In the genomic region with DNA sequence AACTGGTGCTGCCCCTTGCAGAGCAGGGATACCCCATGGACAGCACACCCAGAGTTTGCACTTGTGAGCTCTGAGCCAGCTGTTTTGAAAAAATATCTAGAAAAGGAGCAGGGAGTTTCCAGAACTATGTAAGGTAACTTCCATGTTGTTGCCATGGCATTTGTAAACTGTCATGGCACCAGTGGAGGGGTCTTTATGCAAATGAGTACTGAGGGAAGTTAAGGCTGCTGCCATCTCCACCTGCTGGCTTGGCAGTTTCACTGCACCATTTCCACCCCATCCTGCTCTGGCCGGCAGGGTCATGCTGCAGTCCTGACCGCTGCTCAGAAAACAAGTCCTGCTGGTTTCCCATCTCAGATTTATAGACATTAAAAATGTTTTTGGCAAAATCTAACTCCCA, we compare ENCODE assay signal across 11 cellular contexts. TPM values are rescaled to one million over a fixed set of nuclear protein-coding genes. Genes with fewer than 3 reads are reported as not detected.
DNase-seq lines count a peak whose midpoint lies in the region; TF ChIP-seq lines count a peak whose summit lies in the region.
"Had no signal": no experiment of that assay in that cellular context is flagged by ENCODE, and none has a peak within 500 bp of the region (broad histone marks: within the 10 kb centered on the region; RNA-seq: fewer than 3 reads in every experiment).

No MANE protein-coding gene starts in this region.

- DNase-seq in HAP-1 (ENCODE audit: low spot score in 2 of 2), result peak; percentile 16 to 26
- peak; percentile 59 for DNase-seq in SK-MEL-5 (ENCODE audit: low read depth, low spot score)
- peak; percentile 47 for DNase-seq in left kidney (ENCODE audit: low read depth, low spot score)
- no peak for DNase-seq in midbrain (lab: John Stamatoyannopoulos, UW)
- no peak for DNase-seq in NCI-H69 (lab: John Stamatoyannopoulos, UW)
- no peak for DNase-seq in glomerular visceral epithelial cell (ENCODE audit: extremely low spot score)
- no peak for DNase-seq in NCI-H1092 (lab: John Stamatoyannopoulos, UW)
- DNase-seq: GOT3; stimulated activated CD4-positive, alpha-beta T cell treated with anti-CD3 and anti-CD28 coated beads, Interleukin-12 subunit alpha, Interleukin-12 subunit beta, amount 100 ng/mL, for 4 hours; stomach had no signal

- H3K27me3 ChIP-seq in HAP-1 (ENCODE audit: low read depth), result no peaks in the 10 kb centered on the region
- H3K27me3 ChIP-seq: stomach had no signal

- no peaks in the 10 kb centered on the region for H3K4me1 ChIP-seq in HAP-1
- H3K4me1 ChIP-seq: stomach had no signal

- no peak overlapping the region for H3K4me3 ChIP-seq in HAP-1
- H3K4me3 ChIP-seq: stomach had no signal

- in situ Hi-C loops in HAP-1 (cut with MboI; ENCODE audit: low sequenced_read_pairs), result no loop called here
- in situ Hi-C loops in SK-MEL-5 (cut with HindIII; ENCODE audit: low pct_unique_long_range_greater_than_20kb, low sequenced_read_pairs), result no loop called here

- peak; percentile 38 for TF ChIP-seq CTCF in GM12872 (IDR thresholded peaks at IDR 0.05; ENCODE audit: insufficient read depth, low read depth, low read length)

- H3K36me3 ChIP-seq in HAP-1 (replicated peaks), result no peaks in the 10 kb centered on the region
- H3K36me3 ChIP-seq: stomach had no signal

- no peaks in the 10 kb centered on the region for H3K9me3 ChIP-seq in HAP-1

RNA-seq across cellular contexts. Expression of gene SNTG2, which starts 52.3 kb away (rescaled TPM):
- total RNA-seq in SK-MEL-5 (2014; rRNA removed; shearing (Covaris generic)), result not detected in 2 replicates
- not detected in 2 replicates for polyA plus RNA-seq in SK-MEL-5 (2015; cell fraction: cytosol; rRNA removed)
- polyA plus RNA-seq in SK-MEL-5 (2015; cell fraction: nucleus; rRNA removed), result not detected in 2 replicates

Comparison
In these comparisons a context has a peak if more than half of its experiments do, and no peak if none do; other contexts are left out.
1. DNase-seq: peak in HAP-1 (2 of 2), SK-MEL-5 (single experiment) and left kidney (single experiment); none in midbrain (single experiment), NCI-H69 (single experiment), glomerular visceral epithelial cell (single experiment) and NCI-H1092 (single experiment).